Comparison of ENCODE assay signal across 1 cellular context in the genomic region with DNA sequence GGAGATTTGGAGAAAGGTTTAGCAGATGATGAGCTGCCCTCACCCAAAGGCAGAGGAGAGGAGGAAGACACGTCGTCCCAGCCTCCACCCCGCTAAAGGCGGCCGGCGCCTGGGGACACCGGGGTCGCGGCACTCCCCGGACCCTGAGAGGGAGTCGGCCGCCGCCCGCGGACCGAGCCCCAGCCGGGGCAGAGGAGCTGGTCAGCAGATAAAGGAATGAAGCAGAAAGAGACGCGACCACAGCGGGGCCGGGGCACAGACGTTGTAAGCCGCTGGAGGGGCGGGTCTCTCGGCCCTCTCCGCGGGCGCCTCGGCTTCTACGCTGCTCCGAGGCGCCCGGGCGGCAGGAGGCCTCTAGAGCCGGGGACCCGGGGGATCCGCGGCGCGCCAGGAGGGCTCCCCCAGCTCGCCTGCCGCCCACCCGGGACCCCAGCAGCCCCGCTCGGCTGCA.
TF ChIP-seq lines count a peak whose summit lies in the region.

No MANE protein-coding gene starts in this region.

TF ChIP-seq in HepG2, 621 proteins besides CTCF, POLR2A, EP300 and RAD21 (continued from another document):
- TF ChIP-seq UBTF (CRISPR knock-in tag; IDR thresholded peaks at IDR 0.05) (no peak; the same call in none of the 2 replicates), ZNF891 (CRISPR knock-in tag; IDR thresholded peaks at IDR 0.05) (no peak), NAIF1 (CRISPR knock-in tag; IDR thresholded peaks at IDR 0.05; ENCODE audit: borderline replicate concordance) (no peak), RARA (CRISPR knock-in tag; IDR thresholded peaks at IDR 0.05) (0 out of 2 replicates have a peak, but pooled peaks have one; percentile 11), ZNF317 (CRISPR knock-in tag; IDR thresholded peaks at IDR 0.05) (no peak), HOXD1 (CRISPR knock-in tag; IDR thresholded peaks at IDR 0.05) (no peak), SETDB1 (CRISPR knock-in tag; IDR thresholded peaks at IDR 0.05; ENCODE audit: borderline replicate concordance) (no peak), YEATS4 (CRISPR knock-in tag; IDR thresholded peaks at IDR 0.05; ENCODE audit: borderline replicate concordance) (no peak; the same call in 1 of the 2 replicates), TIGD3 (CRISPR knock-in tag; IDR thresholded peaks at IDR 0.05; ENCODE audit: borderline replicate concordance) (no peak), ZFYVE20 (CRISPR knock-in tag; IDR thresholded peaks at IDR 0.05; ENCODE audit: borderline replicate concordance, low read depth) (no peak), KDM2A (CRISPR knock-in tag; IDR thresholded peaks at IDR 0.05; ENCODE audit: borderline replicate concordance, low read depth) (no peak), IKZF4 (CRISPR knock-in tag; IDR thresholded peaks at IDR 0.05; ENCODE audit: borderline replicate concordance, low read depth, not compliant biosample characterization) (no peak), SYNCRIP (IDR thresholded peaks at IDR 0.05; ENCODE audit: insufficient read depth, low read depth, low read length) (no peak), SAP130 (CRISPR knock-in tag; IDR thresholded peaks at IDR 0.05; ENCODE audit: low read depth) (peak; percentile 4; the same call in 1 of the 2 replicates), ZNF274 (CRISPR knock-in tag; IDR thresholded peaks at IDR 0.05) (peak; percentile 12; the same call in 1 of the 2 replicates), MLLT10 (CRISPR knock-in tag; IDR thresholded peaks at IDR 0.05) (no peak), JUND (CRISPR knock-in tag; IDR thresholded peaks at IDR 0.05) (no peak), REL (CRISPR knock-in tag; conservative IDR thresholded peaks at IDR 0.05) (0 out of 2 replicates have a peak, but pooled peaks have one; percentile 42), YEATS2 (CRISPR knock-in tag; IDR thresholded peaks at IDR 0.05; ENCODE audit: borderline replicate concordance) (no peak), ESRRA (CRISPR knock-in tag; IDR thresholded peaks at IDR 0.05; ENCODE audit: low read depth) (0 out of 2 replicates have a peak, but pooled peaks have one; percentile 12), ZFP82 (CRISPR knock-in tag; IDR thresholded peaks at IDR 0.05; ENCODE audit: borderline replicate concordance) (no peak), CREB1 (IDR thresholded peaks at IDR 0.05) (no peak), CREB1 (CRISPR knock-in tag; IDR thresholded peaks at IDR 0.05) (no peak), ARNT (IDR thresholded peaks at IDR 0.05) (no peak), ZNF660 (CRISPR knock-in tag; IDR thresholded peaks at IDR 0.05; ENCODE audit: borderline replicate concordance, low read depth) (no peak), MTF2 (CRISPR knock-in tag; IDR thresholded peaks at IDR 0.05; ENCODE audit: borderline replicate concordance) (no peak), ZNF670 (CRISPR knock-in tag; IDR thresholded peaks at IDR 0.05; ENCODE audit: borderline replicate concordance) (no peak), ZNF598 (CRISPR knock-in tag; IDR thresholded peaks at IDR 0.05; ENCODE audit: borderline replicate concordance) (0 out of 2 replicates have a peak, but pooled peaks have one; percentile 5), HOXA5 (CRISPR knock-in tag; IDR thresholded peaks at IDR 0.05) (peak; percentile 38; the same call in 1 of the 2 replicates), NFYB (CRISPR knock-in tag; IDR thresholded peaks at IDR 0.05) (no peak), NR0B2 (CRISPR knock-in tag; IDR thresholded peaks at IDR 0.05) (no peak), NONO (IDR thresholded peaks at IDR 0.05) (no peak), NONO (CRISPR knock-in tag; conservative IDR thresholded peaks at IDR 0.05) (0 out of 2 replicates have a peak, but pooled peaks have one; percentile 20), ZNF564 (CRISPR knock-in tag; IDR thresholded peaks at IDR 0.05) (no peak), GPN1 (CRISPR knock-in tag; IDR thresholded peaks at IDR 0.05; ENCODE audit: borderline replicate concordance) (no peak), XBP1 (CRISPR knock-in tag; IDR thresholded peaks at IDR 0.05) (no peak), KLF12 (CRISPR knock-in tag; IDR thresholded peaks at IDR 0.05; ENCODE audit: borderline replicate concordance) (0 out of 2 replicates have a peak, but pooled peaks have one; percentile 30)
- TF ChIP-seq, protein P1, sequence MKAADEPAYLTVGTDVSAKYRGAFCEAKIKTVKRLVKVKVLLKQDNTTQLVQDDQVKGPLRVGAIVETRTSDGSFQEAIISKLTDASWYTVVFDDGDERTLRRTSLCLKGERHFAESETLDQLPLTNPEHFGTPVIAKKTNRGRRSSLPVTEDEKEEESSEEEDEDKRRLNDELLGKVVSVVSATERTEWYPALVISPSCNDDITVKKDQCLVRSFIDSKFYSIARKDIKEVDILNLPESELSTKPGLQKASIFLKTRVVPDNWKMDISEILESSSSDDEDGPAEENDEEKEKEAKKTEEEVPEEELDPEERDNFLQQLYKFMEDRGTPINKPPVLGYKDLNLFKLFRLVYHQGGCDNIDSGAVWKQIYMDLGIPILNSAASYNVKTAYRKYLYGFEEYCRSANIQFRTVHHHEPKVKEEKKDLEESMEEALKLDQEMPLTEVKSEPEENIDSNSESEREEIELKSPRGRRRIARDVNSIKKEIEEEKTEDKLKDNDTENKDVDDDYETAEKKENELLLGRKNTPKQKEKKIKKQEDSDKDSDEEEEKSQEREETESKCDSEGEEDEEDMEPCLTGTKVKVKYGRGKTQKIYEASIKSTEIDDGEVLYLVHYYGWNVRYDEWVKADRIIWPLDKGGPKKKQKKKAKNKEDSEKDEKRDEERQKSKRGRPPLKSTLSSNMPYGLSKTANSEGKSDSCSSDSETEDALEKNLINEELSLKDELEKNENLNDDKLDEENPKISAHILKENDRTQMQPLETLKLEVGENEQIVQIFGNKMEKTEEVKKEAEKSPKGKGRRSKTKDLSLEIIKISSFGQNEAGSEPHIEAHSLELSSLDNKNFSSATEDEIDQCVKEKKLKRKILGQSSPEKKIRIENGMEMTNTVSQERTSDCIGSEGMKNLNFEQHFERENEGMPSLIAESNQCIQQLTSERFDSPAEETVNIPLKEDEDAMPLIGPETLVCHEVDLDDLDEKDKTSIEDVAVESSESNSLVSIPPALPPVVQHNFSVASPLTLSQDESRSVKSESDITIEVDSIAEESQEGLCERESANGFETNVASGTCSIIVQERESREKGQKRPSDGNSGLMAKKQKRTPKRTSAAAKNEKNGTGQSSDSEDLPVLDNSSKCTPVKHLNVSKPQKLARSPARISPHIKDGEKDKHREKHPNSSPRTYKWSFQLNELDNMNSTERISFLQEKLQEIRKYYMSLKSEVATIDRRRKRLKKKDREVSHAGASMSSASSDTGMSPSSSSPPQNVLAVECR (CRISPR knock-in tag; IDR thresholded peaks at IDR 0.05; ENCODE audit: borderline replicate concordance), result no peak
- TF ChIP-seq, protein P2, sequence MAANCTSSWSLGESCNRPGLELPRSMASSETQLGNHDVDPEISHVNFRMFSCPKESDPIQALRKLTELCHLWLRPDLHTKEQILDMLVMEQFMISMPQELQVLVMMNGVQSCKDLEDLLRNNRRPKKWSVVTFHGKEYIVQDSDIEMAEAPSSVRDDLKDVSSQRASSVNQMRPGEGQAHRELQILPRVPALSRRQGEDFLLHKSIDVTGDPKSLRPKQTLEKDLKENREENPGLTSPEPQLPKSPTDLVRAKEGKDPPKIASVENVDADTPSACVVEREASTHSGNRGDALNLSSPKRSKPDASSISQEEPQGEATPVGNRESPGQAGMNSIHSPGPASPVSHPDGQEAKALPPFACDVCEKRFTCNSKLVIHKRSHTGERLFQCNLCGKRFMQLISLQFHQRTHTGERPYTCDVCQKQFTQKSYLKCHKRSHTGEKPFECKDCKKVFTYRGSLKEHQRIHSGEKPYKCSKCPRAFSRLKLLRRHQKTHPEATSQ (CRISPR knock-in tag; IDR thresholded peaks at IDR 0.05; ENCODE audit: borderline replicate concordance), result no peak
- TF ChIP-seq, protein P3, sequence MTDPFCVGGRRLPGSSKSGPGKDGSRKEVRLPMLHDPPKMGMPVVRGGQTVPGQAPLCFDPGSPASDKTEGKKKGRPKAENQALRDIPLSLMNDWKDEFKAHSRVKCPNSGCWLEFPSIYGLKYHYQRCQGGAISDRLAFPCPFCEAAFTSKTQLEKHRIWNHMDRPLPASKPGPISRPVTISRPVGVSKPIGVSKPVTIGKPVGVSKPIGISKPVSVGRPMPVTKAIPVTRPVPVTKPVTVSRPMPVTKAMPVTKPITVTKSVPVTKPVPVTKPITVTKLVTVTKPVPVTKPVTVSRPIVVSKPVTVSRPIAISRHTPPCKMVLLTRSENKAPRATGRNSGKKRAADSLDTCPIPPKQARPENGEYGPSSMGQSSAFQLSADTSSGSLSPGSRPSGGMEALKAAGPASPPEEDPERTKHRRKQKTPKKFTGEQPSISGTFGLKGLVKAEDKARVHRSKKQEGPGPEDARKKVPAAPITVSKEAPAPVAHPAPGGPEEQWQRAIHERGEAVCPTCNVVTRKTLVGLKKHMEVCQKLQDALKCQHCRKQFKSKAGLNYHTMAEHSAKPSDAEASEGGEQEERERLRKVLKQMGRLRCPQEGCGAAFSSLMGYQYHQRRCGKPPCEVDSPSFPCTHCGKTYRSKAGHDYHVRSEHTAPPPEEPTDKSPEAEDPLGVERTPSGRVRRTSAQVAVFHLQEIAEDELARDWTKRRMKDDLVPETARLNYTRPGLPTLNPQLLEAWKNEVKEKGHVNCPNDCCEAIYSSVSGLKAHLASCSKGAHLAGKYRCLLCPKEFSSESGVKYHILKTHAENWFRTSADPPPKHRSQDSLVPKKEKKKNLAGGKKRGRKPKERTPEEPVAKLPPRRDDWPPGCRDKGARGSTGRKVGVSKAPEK (CRISPR knock-in tag; IDR thresholded peaks at IDR 0.05; ENCODE audit: borderline replicate concordance), result no peak
- TF ChIP-seq, protein P4, sequence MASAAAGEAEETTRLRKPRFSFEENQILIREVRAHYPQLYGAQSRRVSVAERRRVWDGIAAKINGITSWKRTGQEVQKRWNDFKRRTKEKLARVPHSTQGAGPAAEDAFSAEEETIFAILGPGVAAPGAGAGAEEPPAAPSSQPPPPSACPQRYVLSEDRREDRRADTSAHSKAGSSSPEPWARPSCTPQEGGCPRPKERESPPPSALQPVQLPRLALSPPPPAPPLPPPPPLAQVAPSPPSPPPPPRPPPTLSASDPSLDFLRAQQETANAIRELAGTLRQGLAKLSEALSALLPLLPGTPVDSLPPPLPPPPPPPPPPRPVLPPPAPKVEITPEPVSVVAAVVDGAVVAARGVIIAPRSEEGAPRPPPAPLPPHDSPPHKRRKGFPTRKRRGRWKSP (CRISPR knock-in tag; IDR thresholded peaks at IDR 0.05), result no peak
- TF ChIP-seq, protein P5, sequence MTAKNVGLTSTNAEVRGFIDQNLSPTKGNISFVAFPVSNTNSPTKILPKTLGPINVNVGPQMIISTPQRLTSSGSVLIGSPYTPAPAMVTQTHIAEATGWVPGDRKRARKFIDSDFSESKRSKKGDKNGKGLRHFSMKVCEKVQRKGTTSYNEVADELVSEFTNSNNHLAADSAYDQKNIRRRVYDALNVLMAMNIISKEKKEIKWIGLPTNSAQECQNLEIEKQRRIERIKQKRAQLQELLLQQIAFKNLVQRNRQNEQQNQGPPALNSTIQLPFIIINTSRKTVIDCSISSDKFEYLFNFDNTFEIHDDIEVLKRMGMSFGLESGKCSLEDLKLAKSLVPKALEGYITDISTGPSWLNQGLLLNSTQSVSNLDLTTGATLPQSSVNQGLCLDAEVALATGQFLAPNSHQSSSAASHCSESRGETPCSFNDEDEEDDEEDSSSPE (CRISPR knock-in tag; IDR thresholded peaks at IDR 0.05), result no peak
